Comparison of ENCODE assay signal across 35 cellular contexts in genomic region chr1:14100444-14100843, GRCh38.
"Had no signal": no experiment of that assay in that cellular context is flagged by ENCODE, and none has a peak within 500 bp of the region (broad histone marks: within the 10 kb centered on the region; RNA-seq: fewer than 3 reads in every experiment).

No MANE protein-coding gene starts in this region.

- H3K36me3 ChIP-seq: MG63 had no signal

- H3K4me3 ChIP-seq: MG63 had no signal

- DNase-seq: Karpas-422, Kasumi-1, MG63, MM.1S, MV-4-11, NCI-H1048, NCI-H1092, NCI-H1105, NCI-H1105 treated with DMSO at 0.1 percent for 48 hours, NCI-H1417, NCI-H1417 treated with DMSO at 0.1 percent for 48 hours, NCI-H1436, NCI-H1436 treated with DMSO at 0.1 percent for 48 hours, NCI-H146, NCI-H1694, NCI-H1694 treated with DMSO at 0.1 percent for 48 hours, NCI-H187, NCI-H187 treated with DMSO at 0.1 percent for 48 hours, NCI-H1930, NCI-H2029, NCI-H2029 treated with DMSO at 0.1 percent for 48 hours, NCI-H2081, NCI-H2081 treated with DMSO at 0.1 percent for 48 hours, NCI-H2107, NCI-H2171, NCI-H2171 treated with DMSO at 0.1 percent for 48 hours, NCI-H2227 treated with DMSO at 0.1 percent for 48 hours, NCI-H226, NCI-H345, NCI-H446, NCI-H446 treated with DMSO at 0.1 percent for 48 hours, NCI-H510A, NCI-H510A treated with DMSO at 0.1 percent for 48 hours, NCI-H524 had no signal

- H3K9ac ChIP-seq: KMS-11 had no signal

- H3K27ac ChIP-seq: KMS-11 had no signal

- H3K27me3 ChIP-seq: MG63 had no signal

- H3K4me2 ChIP-seq: KMS-11 had no signal
